Comparison of ENCODE assay signal across 1 cellular context in the genomic region with DNA sequence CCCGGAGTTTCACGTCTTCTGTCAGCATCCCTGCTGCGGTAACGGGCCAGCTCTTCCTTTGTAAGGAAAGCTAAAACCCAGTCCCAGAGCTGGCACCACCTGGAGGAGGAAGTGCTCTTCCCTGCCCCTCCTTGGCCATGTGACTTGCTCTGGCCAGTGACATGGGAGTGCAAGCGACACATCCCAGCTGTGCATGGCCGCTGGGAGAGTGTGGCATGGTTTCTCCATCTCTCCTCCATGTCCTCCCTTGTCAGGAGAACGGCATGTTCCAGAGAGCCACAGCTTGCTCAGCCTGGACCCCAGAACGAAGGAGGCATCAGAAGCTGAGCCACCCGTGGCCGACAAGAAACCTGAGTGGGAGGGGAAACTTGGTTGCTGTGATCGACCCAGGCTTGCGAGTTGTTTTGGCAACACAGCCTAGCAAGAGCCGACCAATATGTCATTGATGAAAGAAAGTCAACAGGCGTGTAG.
TF ChIP-seq lines count a peak whose summit lies in the region.

No MANE protein-coding gene starts in this region.

TF ChIP-seq in HepG2, 621 proteins besides CTCF, POLR2A, EP300 and RAD21 (continued from another document):
- TF ChIP-seq, protein P1, sequence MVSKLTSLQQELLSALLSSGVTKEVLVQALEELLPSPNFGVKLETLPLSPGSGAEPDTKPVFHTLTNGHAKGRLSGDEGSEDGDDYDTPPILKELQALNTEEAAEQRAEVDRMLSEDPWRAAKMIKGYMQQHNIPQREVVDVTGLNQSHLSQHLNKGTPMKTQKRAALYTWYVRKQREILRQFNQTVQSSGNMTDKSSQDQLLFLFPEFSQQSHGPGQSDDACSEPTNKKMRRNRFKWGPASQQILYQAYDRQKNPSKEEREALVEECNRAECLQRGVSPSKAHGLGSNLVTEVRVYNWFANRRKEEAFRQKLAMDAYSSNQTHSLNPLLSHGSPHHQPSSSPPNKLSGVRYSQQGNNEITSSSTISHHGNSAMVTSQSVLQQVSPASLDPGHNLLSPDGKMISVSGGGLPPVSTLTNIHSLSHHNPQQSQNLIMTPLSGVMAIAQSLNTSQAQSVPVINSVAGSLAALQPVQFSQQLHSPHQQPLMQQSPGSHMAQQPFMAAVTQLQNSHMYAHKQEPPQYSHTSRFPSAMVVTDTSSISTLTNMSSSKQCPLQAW (CRISPR knock-in tag; IDR thresholded peaks at IDR 0.05) = no peak
- no peak for TF ChIP-seq ZNF10 (CRISPR knock-in tag; IDR thresholded peaks at IDR 0.05; ENCODE audit: borderline replicate concordance, low read depth)
- TF ChIP-seq, protein P2, sequence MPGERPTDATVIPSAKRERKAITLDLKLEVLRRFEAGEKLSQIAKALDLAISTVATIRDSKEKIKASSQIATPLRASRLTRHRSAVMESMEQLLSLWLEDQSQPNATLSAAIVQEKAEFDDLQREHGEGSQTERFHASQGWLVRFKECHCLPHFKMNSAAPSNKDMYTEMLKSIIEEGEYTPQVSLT (CRISPR knock-in tag; IDR thresholded peaks at IDR 0.05; ENCODE audit: borderline replicate concordance, low read depth) = no peak
- TF ChIP-seq ZNF605 (CRISPR knock-in tag; IDR thresholded peaks at IDR 0.05) = no peak
- TF ChIP-seq, protein P3, sequence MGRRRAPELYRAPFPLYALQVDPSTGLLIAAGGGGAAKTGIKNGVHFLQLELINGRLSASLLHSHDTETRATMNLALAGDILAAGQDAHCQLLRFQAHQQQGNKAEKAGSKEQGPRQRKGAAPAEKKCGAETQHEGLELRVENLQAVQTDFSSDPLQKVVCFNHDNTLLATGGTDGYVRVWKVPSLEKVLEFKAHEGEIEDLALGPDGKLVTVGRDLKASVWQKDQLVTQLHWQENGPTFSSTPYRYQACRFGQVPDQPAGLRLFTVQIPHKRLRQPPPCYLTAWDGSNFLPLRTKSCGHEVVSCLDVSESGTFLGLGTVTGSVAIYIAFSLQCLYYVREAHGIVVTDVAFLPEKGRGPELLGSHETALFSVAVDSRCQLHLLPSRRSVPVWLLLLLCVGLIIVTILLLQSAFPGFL (CRISPR knock-in tag; IDR thresholded peaks at IDR 0.05) = no peak
- TF ChIP-seq RXRA (CRISPR knock-in tag; IDR thresholded peaks at IDR 0.05) = no peak
- no peak for TF ChIP-seq SKI (IDR thresholded peaks at IDR 0.05; ENCODE audit: partially characterized antibody)
- 0 out of 2 replicates have a peak, but pooled peaks have one; percentile 41 for TF ChIP-seq ZNF232 (CRISPR knock-in tag; IDR thresholded peaks at IDR 0.05; ENCODE audit: borderline replicate concordance)
- TF ChIP-seq, protein P4, sequence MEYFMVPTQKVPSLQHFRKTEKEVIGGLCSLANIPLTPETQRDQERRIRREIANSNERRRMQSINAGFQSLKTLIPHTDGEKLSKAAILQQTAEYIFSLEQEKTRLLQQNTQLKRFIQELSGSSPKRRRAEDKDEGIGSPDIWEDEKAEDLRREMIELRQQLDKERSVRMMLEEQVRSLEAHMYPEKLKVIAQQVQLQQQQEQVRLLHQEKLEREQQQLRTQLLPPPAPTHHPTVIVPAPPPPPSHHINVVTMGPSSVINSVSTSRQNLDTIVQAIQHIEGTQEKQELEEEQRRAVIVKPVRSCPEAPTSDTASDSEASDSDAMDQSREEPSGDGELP (IDR thresholded peaks at IDR 0.05; ENCODE audit: borderline replicate concordance, low read depth) = 0 out of 2 replicates have a peak, but pooled peaks have one; percentile 3
- TF ChIP-seq, protein P5, sequence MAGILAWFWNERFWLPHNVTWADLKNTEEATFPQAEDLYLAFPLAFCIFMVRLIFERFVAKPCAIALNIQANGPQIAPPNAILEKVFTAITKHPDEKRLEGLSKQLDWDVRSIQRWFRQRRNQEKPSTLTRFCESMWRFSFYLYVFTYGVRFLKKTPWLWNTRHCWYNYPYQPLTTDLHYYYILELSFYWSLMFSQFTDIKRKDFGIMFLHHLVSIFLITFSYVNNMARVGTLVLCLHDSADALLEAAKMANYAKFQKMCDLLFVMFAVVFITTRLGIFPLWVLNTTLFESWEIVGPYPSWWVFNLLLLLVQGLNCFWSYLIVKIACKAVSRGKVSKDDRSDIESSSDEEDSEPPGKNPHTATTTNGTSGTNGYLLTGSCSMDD (CRISPR knock-in tag; IDR thresholded peaks at IDR 0.05) = no peak
- TF ChIP-seq ZNF720 (CRISPR knock-in tag; IDR thresholded peaks at IDR 0.05) = no peak
- TF ChIP-seq CCAR2 (optimal IDR thresholded peaks at IDR 0.05; ENCODE audit: low read depth, low read length) = no peak
- TF ChIP-seq, protein P6, sequence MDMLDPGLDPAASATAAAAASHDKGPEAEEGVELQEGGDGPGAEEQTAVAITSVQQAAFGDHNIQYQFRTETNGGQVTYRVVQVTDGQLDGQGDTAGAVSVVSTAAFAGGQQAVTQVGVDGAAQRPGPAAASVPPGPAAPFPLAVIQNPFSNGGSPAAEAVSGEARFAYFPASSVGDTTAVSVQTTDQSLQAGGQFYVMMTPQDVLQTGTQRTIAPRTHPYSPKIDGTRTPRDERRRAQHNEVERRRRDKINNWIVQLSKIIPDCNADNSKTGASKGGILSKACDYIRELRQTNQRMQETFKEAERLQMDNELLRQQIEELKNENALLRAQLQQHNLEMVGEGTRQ (IDR thresholded peaks at IDR 0.05; ENCODE audit: low read depth, low read length) = peak; percentile 31; the same call in 1 of the 2 replicates
- TF ChIP-seq, protein P6 (CRISPR knock-in tag; IDR thresholded peaks at IDR 0.05; ENCODE audit: borderline replicate concordance) = peak; percentile 52; the same call in 1 of the 2 replicates
- no peak for TF ChIP-seq ERF (CRISPR knock-in tag; IDR thresholded peaks at IDR 0.05)
- no peak for TF ChIP-seq MED1 (CRISPR knock-in tag; IDR thresholded peaks at IDR 0.05)
- TF ChIP-seq, protein P7, sequence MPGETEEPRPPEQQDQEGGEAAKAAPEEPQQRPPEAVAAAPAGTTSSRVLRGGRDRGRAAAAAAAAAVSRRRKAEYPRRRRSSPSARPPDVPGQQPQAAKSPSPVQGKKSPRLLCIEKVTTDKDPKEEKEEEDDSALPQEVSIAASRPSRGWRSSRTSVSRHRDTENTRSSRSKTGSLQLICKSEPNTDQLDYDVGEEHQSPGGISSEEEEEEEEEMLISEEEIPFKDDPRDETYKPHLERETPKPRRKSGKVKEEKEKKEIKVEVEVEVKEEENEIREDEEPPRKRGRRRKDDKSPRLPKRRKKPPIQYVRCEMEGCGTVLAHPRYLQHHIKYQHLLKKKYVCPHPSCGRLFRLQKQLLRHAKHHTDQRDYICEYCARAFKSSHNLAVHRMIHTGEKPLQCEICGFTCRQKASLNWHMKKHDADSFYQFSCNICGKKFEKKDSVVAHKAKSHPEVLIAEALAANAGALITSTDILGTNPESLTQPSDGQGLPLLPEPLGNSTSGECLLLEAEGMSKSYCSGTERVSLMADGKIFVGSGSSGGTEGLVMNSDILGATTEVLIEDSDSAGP (CRISPR knock-in tag; IDR thresholded peaks at IDR 0.05; ENCODE audit: borderline replicate concordance) = 0 out of 2 replicates have a peak, but pooled peaks have one; percentile 27
- no peak for TF ChIP-seq ATM (IDR thresholded peaks at IDR 0.05; ENCODE audit: borderline replicate concordance)
- no peak for TF ChIP-seq ZNF570 (CRISPR knock-in tag; IDR thresholded peaks at IDR 0.05; ENCODE audit: borderline replicate concordance)
- peak; percentile 67; the same call in 1 of the 2 replicates for TF ChIP-seq KDM2A (CRISPR knock-in tag; IDR thresholded peaks at IDR 0.05; ENCODE audit: borderline replicate concordance, low read depth)
- TF ChIP-seq ZNF260 (CRISPR knock-in tag; IDR thresholded peaks at IDR 0.05; ENCODE audit: borderline replicate concordance, low read depth) = no peak
- TF ChIP-seq, protein P8, sequence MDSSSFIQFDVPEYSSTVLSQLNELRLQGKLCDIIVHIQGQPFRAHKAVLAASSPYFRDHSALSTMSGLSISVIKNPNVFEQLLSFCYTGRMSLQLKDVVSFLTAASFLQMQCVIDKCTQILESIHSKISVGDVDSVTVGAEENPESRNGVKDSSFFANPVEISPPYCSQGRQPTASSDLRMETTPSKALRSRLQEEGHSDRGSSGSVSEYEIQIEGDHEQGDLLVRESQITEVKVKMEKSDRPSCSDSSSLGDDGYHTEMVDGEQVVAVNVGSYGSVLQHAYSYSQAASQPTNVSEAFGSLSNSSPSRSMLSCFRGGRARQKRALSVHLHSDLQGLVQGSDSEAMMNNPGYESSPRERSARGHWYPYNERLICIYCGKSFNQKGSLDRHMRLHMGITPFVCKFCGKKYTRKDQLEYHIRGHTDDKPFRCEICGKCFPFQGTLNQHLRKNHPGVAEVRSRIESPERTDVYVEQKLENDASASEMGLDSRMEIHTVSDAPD (CRISPR knock-in tag; IDR thresholded peaks at IDR 0.05) = no peak
- no peak for TF ChIP-seq MXI1 (IDR thresholded peaks at IDR 0.05; ENCODE audit: borderline replicate concordance, low read depth, low read length)
- TF ChIP-seq, protein P9, sequence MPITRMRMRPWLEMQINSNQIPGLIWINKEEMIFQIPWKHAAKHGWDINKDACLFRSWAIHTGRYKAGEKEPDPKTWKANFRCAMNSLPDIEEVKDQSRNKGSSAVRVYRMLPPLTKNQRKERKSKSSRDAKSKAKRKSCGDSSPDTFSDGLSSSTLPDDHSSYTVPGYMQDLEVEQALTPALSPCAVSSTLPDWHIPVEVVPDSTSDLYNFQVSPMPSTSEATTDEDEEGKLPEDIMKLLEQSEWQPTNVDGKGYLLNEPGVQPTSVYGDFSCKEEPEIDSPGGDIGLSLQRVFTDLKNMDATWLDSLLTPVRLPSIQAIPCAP (CRISPR knock-in tag; IDR thresholded peaks at IDR 0.05; ENCODE audit: low read depth) = no peak
- TF ChIP-seq ZSCAN20 (CRISPR knock-in tag; IDR thresholded peaks at IDR 0.05; ENCODE audit: borderline replicate concordance) = no peak
